5 cellular contexts compared by ENCODE assay signal in genomic region chr7:102493220-102493935, GRCh38. TPM values are rescaled to one million over a fixed set of nuclear protein-coding genes. Genes with fewer than 3 reads are reported as not detected.
DNase-seq lines count a peak whose midpoint lies in the region; ATAC-seq, FAIRE-seq and TF ChIP-seq lines count a peak whose summit lies in the region.
"Not testable (repeated sequence)": the region's sequence is repeated elsewhere in the genome, so short reads cannot be mapped to it uniquely, and the experiment has no call there.

No MANE protein-coding gene starts in this region.

- not testable (repeated sequence) for BruUV-seq in K562 (replicated peaks; lab: Mats Ljungman, UMichigan)

- intact Hi-C loops in K562 (cut with micrococcal nuclease): not testable (repeated sequence)

- H3K27me3 Mint-ChIP-seq in naive thymus-derived CD8-positive, alpha-beta T cell: not testable (repeated sequence)

- in situ Hi-C loops in K562 (cut with MboI): loop anchor here (25.0 kb wide), 1 partner anchor 569 kb away; the partner anchor contains the start of gene FBXL13

- not testable (repeated sequence) for H3K9me3 Mint-ChIP-seq in naive thymus-derived CD8-positive, alpha-beta T cell

- TF ChIP-seq CTCF in RWPE2 (IDR thresholded peaks at IDR 0.05; ENCODE audit: poor library complexity, severe bottlenecking); K562 (IDR thresholded peaks at IDR 0.05 in 2 of 3, conservative IDR thresholded peaks at IDR 0.05 in 1 of 3; ENCODE audit: insufficient read depth in 2 of 3, low read depth in 1 of 3, low read length in 3 of 3): not testable (repeated sequence)

- not testable (repeated sequence) for TF ChIP-seq POLR2A in K562 (conservative IDR thresholded peaks at IDR 0.05)

- H3K9ac ChIP-seq in K562 (ENCODE audit: insufficient read depth in 1 of 2, low read depth in 2 of 2, low read length in 2 of 2): not testable (repeated sequence)

- not testable (repeated sequence) for H3K79me2 ChIP-seq in K562 (ENCODE audit: control insufficient read depth, insufficient read depth, low read length)

- POLR2A ChIA-PET in K562 (lab: Yijun Ruan, JAX); naive thymus-derived CD8-positive, alpha-beta T cell (lab: Charles Lee): not testable (repeated sequence)

- whole genome bisulfite sequencing in K562 (ENCODE audit: insufficient coverage, low coverage, missing lambda C conversion rate): no CpG with 5 or more reads among the region's 33 CpGs

- ATAC-seq in GM21381 (IDR thresholded peaks at IDR 0.05; ENCODE audit: unreplicated experiment): peak; percentile 31
- ATAC-seq in HG02973 (IDR thresholded peaks at IDR 0.05; ENCODE audit: unreplicated experiment): peak; percentile 24
- peak; percentile 26 for ATAC-seq in RWPE2 (ENCODE audit: low read depth)
- peak; percentile 81 for ATAC-seq in K562
- peak; percentile 35 to 37 for ATAC-seq in naive thymus-derived CD8-positive, alpha-beta T cell

- H3K4me1 Mint-ChIP-seq in naive thymus-derived CD8-positive, alpha-beta T cell: not testable (repeated sequence)

- H3K9me3 ChIP-seq in RWPE2 (ENCODE audit: severe bottlenecking); K562 (replicated peaks; ENCODE audit: control insufficient read depth, insufficient read depth, low read depth, low read length): not testable (repeated sequence)

- not testable (repeated sequence) for H3K36me3 Mint-ChIP-seq in naive thymus-derived CD8-positive, alpha-beta T cell

- not testable (repeated sequence) for H3K4me1 ChIP-seq in RWPE2 (ENCODE audit: insufficient read depth, poor library complexity, severe bottlenecking); K562 (replicated peaks in 1 of 2; ENCODE audit: control insufficient read depth in 2 of 2, insufficient read depth in 2 of 2, low read length in 2 of 2)

- not testable (repeated sequence) for H3K4me2 ChIP-seq in K562 (ENCODE audit: insufficient read depth, low read length)

- H3K4me3 Mint-ChIP-seq in naive thymus-derived CD8-positive, alpha-beta T cell: not testable (repeated sequence)

- H4K20me1 ChIP-seq in K562 (replicated peaks; ENCODE audit: control insufficient read depth, insufficient read depth, low read length): not testable (repeated sequence)

- not testable (repeated sequence) for H3K27ac ChIP-seq in RWPE2 (ENCODE audit: poor library complexity, severe bottlenecking); K562 (ENCODE audit: extremely low read depth, low read depth, low read length)

- not testable (repeated sequence) for TF ChIP-seq RAD21 in K562 (CRISPR knock-in tag; conservative IDR thresholded peaks at IDR 0.05 in 1 of 2, IDR thresholded peaks at IDR 0.05 in 1 of 2)

- H3K27ac Mint-ChIP-seq in naive thymus-derived CD8-positive, alpha-beta T cell: not testable (repeated sequence)

- not testable (repeated sequence) for FAIRE-seq in K562 (lab: Jason Lieb, UNC)

- CTCF ChIA-PET in K562 (lab: Yijun Ruan, JAX; ENCODE audit: low intra/inter-chr PET ratio): not testable (repeated sequence)

- not testable (repeated sequence) for H3K27me3 ChIP-seq in RWPE2 (ENCODE audit: insufficient read depth, poor library complexity, severe bottlenecking); K562 (ENCODE audit: control insufficient read depth in 2 of 2, insufficient read depth in 2 of 2, low read length in 2 of 2)

- H2AFZ ChIP-seq in K562 (ENCODE audit: low read depth, low read length): not testable (repeated sequence)

- DNase-seq in RWPE2 (ENCODE audit: low spot score); K562 (ENCODE audit: extremely low read depth in 1 of 4, low spot score in 3 of 4): not testable (repeated sequence)
- DNase-seq in naive thymus-derived CD8-positive, alpha-beta T cell: peak in 1 of 10 donors; percentile 52

- not testable (repeated sequence) for H3K36me3 ChIP-seq in RWPE2 (ENCODE audit: low read depth); K562 (ENCODE audit: control insufficient read depth, insufficient read depth, low read length)

- H3K4me3 ChIP-seq in RWPE2 (ENCODE audit: severe bottlenecking); K562: not testable (repeated sequence)

- H3K9me1 ChIP-seq in K562 (ENCODE audit: control insufficient read depth, insufficient read depth, low read length): not testable (repeated sequence)

- TF ChIP-seq EP300 in K562 (IDR thresholded peaks at IDR 0.05; ENCODE audit: low read length): not testable (repeated sequence)

RNA-seq across cellular contexts. Expression of gene POLR2J, which starts 14.7 kb away (rescaled TPM):
- total RNA-seq in K562 (2011; cell fraction: chromatin; rRNA removed; ENCODE audit: low replicate concordance): 11.0 and 31.6 TPM in 2 replicates
- 83.9 and 98.7 TPM in 2 replicates for total RNA-seq in K562 (2011; cell fraction: nucleolus; rRNA removed)
- 48.7 and 61.8 TPM in 2 replicates for total RNA-seq in K562 (2011; cell fraction: nucleoplasm; rRNA removed)
- total RNA-seq in K562 (2014; rRNA removed) (132 and 160 TPM in 2 replicates), K562 (2014; rRNA removed; fragmentation: Illumina TruSeq; extraction: Trizol) (70.3 and 80.8 TPM in 2 replicates), K562 (2015; rRNA removed; fragmentation: Illumina TruSeq; extraction: Trizol) (141 TPM in 2 replicates), K562 (2021) (97.8 and 104 TPM in 2 replicates)
- polyA plus RNA-seq in K562 (2011; rRNA removed) (84.6 and 113 TPM in 2 replicates), K562 (2014; fragmentation: Illumina TruSeq; extraction: Trizol) (220 and 231 TPM in 2 replicates), K562 (2014; fragmentation: Nextera tagmentation; extraction: Ambion mirVana) (10 to 100 TPM; 32.3 to 85.8 TPM), K562 (2014; rRNA removed) (175 and 180 TPM in 2 replicates)
- 138 and 266 TPM in 2 replicates for polyA plus RNA-seq in K562 (2011; cell fraction: cytosol; rRNA removed)
- 45.6 and 63.7 TPM in 2 replicates for polyA plus RNA-seq in K562 (2011; cell fraction: nucleus; rRNA removed)
- 130 and 185 TPM in 2 replicates for polyA plus RNA-seq in K562 (2012)
- polyA minus RNA-seq in K562 (2011; rRNA and poly(A)+ RNA removed): 17.4 and 27.2 TPM in 2 replicates
- polyA minus RNA-seq in K562 (2011; cell fraction: cytosol; rRNA and poly(A)+ RNA removed): 16.4 and 17.5 TPM in 2 replicates
- polyA minus RNA-seq in K562 (2011; cell fraction: nucleus; rRNA and poly(A)+ RNA removed): 51.5 and 65.8 TPM in 2 replicates
- 10 to 100 TPM; 44.3 to 44.4 TPM for total RNA-seq in naive thymus-derived CD8-positive, alpha-beta T cell
- 100 to 1,000 TPM in 2 of 3 donors, 10 to 100 TPM in 1; 65.6 to 112 (median 103) TPM for polyA plus RNA-seq in naive thymus-derived CD8-positive, alpha-beta T cell

RNA-seq across cellular contexts. Expression of gene RASA4B, which starts 24.2 kb away (rescaled TPM):
- 12.1 and 23.0 TPM in 2 replicates for total RNA-seq in K562 (2011; cell fraction: chromatin; rRNA removed; ENCODE audit: low replicate concordance)
- 8.4 and 13.2 TPM in 2 replicates for total RNA-seq in K562 (2011; cell fraction: nucleolus; rRNA removed)
- total RNA-seq in K562 (2011; cell fraction: nucleoplasm; rRNA removed): 11.2 and 14.5 TPM in 2 replicates
- 0.73 and 1.8 TPM in 2 replicates for total RNA-seq in K562 (2014; rRNA removed)
- 0.19 and 0.69 TPM in 2 replicates for total RNA-seq in K562 (2014; rRNA removed; fragmentation: Illumina TruSeq; extraction: Trizol)
- total RNA-seq in K562 (2015; rRNA removed; fragmentation: Illumina TruSeq; extraction: Trizol): 0.94 and 1.4 TPM in 2 replicates
- 2.9 and 3.5 TPM in 2 replicates for total RNA-seq in K562 (2021)
- 1.5 and 3.3 TPM in 2 replicates for polyA plus RNA-seq in K562 (2011; rRNA removed)
- polyA plus RNA-seq in K562 (2011; cell fraction: cytosol; rRNA removed): 2.1 and 2.8 TPM in 2 replicates
- polyA plus RNA-seq in K562 (2011; cell fraction: nucleus; rRNA removed): 13.0 and 14.1 TPM in 2 replicates
- 3.9 and 6.8 TPM in 2 replicates for polyA plus RNA-seq in K562 (2012)
- polyA plus RNA-seq in K562 (2014; fragmentation: Illumina TruSeq; extraction: Trizol): 1.5 and 2.6 TPM in 2 replicates
- polyA plus RNA-seq in K562 (2014; fragmentation: Nextera tagmentation; extraction: Ambion mirVana): under 1 TPM in 1 of 2 experiments, not detected in 1; 0.01 TPM
- polyA plus RNA-seq in K562 (2014; rRNA removed): 2.4 and 2.5 TPM in 2 replicates
- 1.4 and 1.6 TPM in 2 replicates for polyA minus RNA-seq in K562 (2011; rRNA and poly(A)+ RNA removed)
- 2.8 TPM in 1 of 2 replicates, not detected in the other for polyA minus RNA-seq in K562 (2011; cell fraction: cytosol; rRNA and poly(A)+ RNA removed)
- 2.6 and 3.1 TPM in 2 replicates for polyA minus RNA-seq in K562 (2011; cell fraction: nucleus; rRNA and poly(A)+ RNA removed)
- total RNA-seq in naive thymus-derived CD8-positive, alpha-beta T cell: 10 to 100 TPM; 31.9 to 35.0 TPM
- 10 to 100 TPM in 1 of 3 donors, 1 to 10 TPM in 2; 7.8 to 15.7 (median 8.7) TPM for polyA plus RNA-seq in naive thymus-derived CD8-positive, alpha-beta T cell

RNA-seq across cellular contexts. Expression of gene LRWD1, which starts 28.6 kb away (rescaled TPM):
- 20.9 and 70.7 TPM in 2 replicates for total RNA-seq in K562 (2011; cell fraction: chromatin; rRNA removed; ENCODE audit: low replicate concordance)
- 74.0 and 78.4 TPM in 2 replicates for total RNA-seq in K562 (2011; cell fraction: nucleolus; rRNA removed)
- 23.7 and 31.9 TPM in 2 replicates for total RNA-seq in K562 (2011; cell fraction: nucleoplasm; rRNA removed)
- 51.2 and 62.4 TPM in 2 replicates for total RNA-seq in K562 (2014; rRNA removed)
- 14.1 and 21.3 TPM in 2 replicates for total RNA-seq in K562 (2014; rRNA removed; fragmentation: Illumina TruSeq; extraction: Trizol)
- 38.3 and 38.5 TPM in 2 replicates for total RNA-seq in K562 (2015; rRNA removed; fragmentation: Illumina TruSeq; extraction: Trizol)
- total RNA-seq in K562 (2021): 64.7 and 66.0 TPM in 2 replicates
- polyA plus RNA-seq in K562 (2011; rRNA removed): 25.8 and 28.5 TPM in 2 replicates
- polyA plus RNA-seq in K562 (2011; cell fraction: cytosol; rRNA removed): 21.8 and 77.0 TPM in 2 replicates
- 35.4 and 76.1 TPM in 2 replicates for polyA plus RNA-seq in K562 (2011; cell fraction: nucleus; rRNA removed)
- 42.1 and 48.6 TPM in 2 replicates for polyA plus RNA-seq in K562 (2012)
- 33.2 and 52.4 TPM in 2 replicates for polyA plus RNA-seq in K562 (2014; fragmentation: Illumina TruSeq; extraction: Trizol)
- under 1 TPM; 0.61 to 0.78 TPM for polyA plus RNA-seq in K562 (2014; fragmentation: Nextera tagmentation; extraction: Ambion mirVana)
- polyA plus RNA-seq in K562 (2014; rRNA removed): 64.8 and 65.7 TPM in 2 replicates
- 11.1 and 23.2 TPM in 2 replicates for polyA minus RNA-seq in K562 (2011; rRNA and poly(A)+ RNA removed)
- 28.3 and 46.6 TPM in 2 replicates for polyA minus RNA-seq in K562 (2011; cell fraction: cytosol; rRNA and poly(A)+ RNA removed)
- polyA minus RNA-seq in K562 (2011; cell fraction: nucleus; rRNA and poly(A)+ RNA removed): 19.7 and 29.1 TPM in 2 replicates
- 10 to 100 TPM; 21.6 to 23.6 TPM for total RNA-seq in naive thymus-derived CD8-positive, alpha-beta T cell
- polyA plus RNA-seq in naive thymus-derived CD8-positive, alpha-beta T cell: 10 to 100 TPM in 2 of 3 donors, 1 to 10 TPM in 1; 7.2 to 14.5 (median 11.4) TPM

RNA-seq across cellular contexts. Expression of gene ALKBH4, which starts 28.7 kb away (rescaled TPM):
- 4.3 and 16.0 TPM in 2 replicates for total RNA-seq in K562 (2011; cell fraction: chromatin; rRNA removed; ENCODE audit: low replicate concordance)
- total RNA-seq in K562 (2011; cell fraction: nucleolus; rRNA removed): 9.1 and 10.8 TPM in 2 replicates
- 6.9 and 7.2 TPM in 2 replicates for total RNA-seq in K562 (2011; cell fraction: nucleoplasm; rRNA removed)
- total RNA-seq in K562 (2014; rRNA removed) (21.4 and 41.5 TPM in 2 replicates), K562 (2014; rRNA removed; fragmentation: Illumina TruSeq; extraction: Trizol) (5.7 and 7.2 TPM in 2 replicates), K562 (2015; rRNA removed; fragmentation: Illumina TruSeq; extraction: Trizol) (13.5 and 15.2 TPM in 2 replicates), K562 (2021) (18.5 and 19.6 TPM in 2 replicates)
- polyA plus RNA-seq in K562 (2011; rRNA removed) (4.6 and 4.7 TPM in 2 replicates), K562 (2014; fragmentation: Illumina TruSeq; extraction: Trizol) (7.1 and 10.0 TPM in 2 replicates), K562 (2014; fragmentation: Nextera tagmentation; extraction: Ambion mirVana) (10 to 100 TPM in 1 of 2 experiments, 1 to 10 TPM in 1; 6.7 to 11.8 TPM), K562 (2014; rRNA removed) (13.8 and 18.1 TPM in 2 replicates)
- polyA plus RNA-seq in K562 (2011; cell fraction: cytosol; rRNA removed): 6.4 and 21.6 TPM in 2 replicates
- polyA plus RNA-seq in K562 (2011; cell fraction: nucleus; rRNA removed): 3.5 and 6.3 TPM in 2 replicates
- 10.7 and 13.3 TPM in 2 replicates for polyA plus RNA-seq in K562 (2012)
- 1.5 and 2.0 TPM in 2 replicates for polyA minus RNA-seq in K562 (2011; rRNA and poly(A)+ RNA removed)
- polyA minus RNA-seq in K562 (2011; cell fraction: cytosol; rRNA and poly(A)+ RNA removed): 3.6 and 6.6 TPM in 2 replicates
- 3.4 and 3.9 TPM in 2 replicates for polyA minus RNA-seq in K562 (2011; cell fraction: nucleus; rRNA and poly(A)+ RNA removed)
- 10 to 100 TPM in 1 of 2 experiments, 1 to 10 TPM in 1; 9.9 to 12.9 TPM for total RNA-seq in naive thymus-derived CD8-positive, alpha-beta T cell
- 10 to 100 TPM; 14.8 to 17.3 (median 16.4) TPM for polyA plus RNA-seq in naive thymus-derived CD8-positive, alpha-beta T cell

RNA-seq across cellular contexts. Expression of gene UPK3BL2, which starts 50.1 kb away (rescaled TPM):
- 59.6 and 142 TPM in 2 replicates for total RNA-seq in K562 (2011; cell fraction: chromatin; rRNA removed; ENCODE audit: low replicate concordance)
- total RNA-seq in K562 (2011; cell fraction: nucleolus; rRNA removed): 57.0 and 58.6 TPM in 2 replicates
- total RNA-seq in K562 (2011; cell fraction: nucleoplasm; rRNA removed): 63.1 and 82.7 TPM in 2 replicates
- total RNA-seq in K562 (2014; rRNA removed): 5.6 and 9.1 TPM in 2 replicates
- 3.4 and 3.7 TPM in 2 replicates for total RNA-seq in K562 (2014; rRNA removed; fragmentation: Illumina TruSeq; extraction: Trizol)
- 7.7 and 7.8 TPM in 2 replicates for total RNA-seq in K562 (2015; rRNA removed; fragmentation: Illumina TruSeq; extraction: Trizol)
- 17.0 and 17.6 TPM in 2 replicates for total RNA-seq in K562 (2021)
- polyA plus RNA-seq in K562 (2011; rRNA removed): 6.0 and 9.1 TPM in 2 replicates
- polyA plus RNA-seq in K562 (2011; cell fraction: cytosol; rRNA removed): 4.2 and 12.3 TPM in 2 replicates
- polyA plus RNA-seq in K562 (2011; cell fraction: nucleus; rRNA removed): 38.0 and 69.8 TPM in 2 replicates
- 5.3 and 17.9 TPM in 2 replicates for polyA plus RNA-seq in K562 (2012)
- 7.9 and 11.4 TPM in 2 replicates for polyA plus RNA-seq in K562 (2014; fragmentation: Illumina TruSeq; extraction: Trizol)
- polyA plus RNA-seq in K562 (2014; fragmentation: Nextera tagmentation; extraction: Ambion mirVana): under 1 TPM in 1 of 2 experiments, not detected in 1; 0.77 TPM
- 24.8 and 26.1 TPM in 2 replicates for polyA plus RNA-seq in K562 (2014; rRNA removed)
- polyA minus RNA-seq in K562 (2011; rRNA and poly(A)+ RNA removed): 1.1 and 3.8 TPM in 2 replicates
- polyA minus RNA-seq in K562 (2011; cell fraction: cytosol; rRNA and poly(A)+ RNA removed): 2.5 and 7.6 TPM in 2 replicates
- 4.0 and 5.5 TPM in 2 replicates for polyA minus RNA-seq in K562 (2011; cell fraction: nucleus; rRNA and poly(A)+ RNA removed)
- 10 to 100 TPM; 53.0 to 53.6 TPM for total RNA-seq in naive thymus-derived CD8-positive, alpha-beta T cell
- polyA plus RNA-seq in naive thymus-derived CD8-positive, alpha-beta T cell: 1 to 10 TPM in 2 of 3 donors, under 1 TPM in 1; 0.44 to 3.0 (median 1.1) TPM

Comparison
In these comparisons a context has a peak if more than half of its experiments do, and no peak if none do; other contexts are left out.
1. ATAC-seq: peak in every context shown above with its lines; median percentile 81 in K562; 36 in naive thymus-derived CD8-positive, alpha-beta T cell; 31 in GM21381; 26 in RWPE2; 24 in HG02973.